ENCODE assay signal across 20 cellular contexts in genomic region chr4:174201898-174202297, GRCh38.
A peak's percentile ranks its signal among the peaks of the same experiment; 100 is the strongest.
DNase-seq lines count a peak whose midpoint lies in the region; ATAC-seq and TF ChIP-seq lines count a peak whose summit lies in the region.
"Had no signal": no experiment of that assay in that cellular context is flagged by ENCODE, and none has a peak within 500 bp of the region (broad histone marks: within the 10 kb centered on the region; RNA-seq: fewer than 3 reads in every experiment).

No MANE protein-coding gene starts in this region.

- DNase-seq in DMS53 (lab: John Stamatoyannopoulos, UW) (peak; percentile 6), Kasumi-1 (lab: John Stamatoyannopoulos, UW) (peak; percentile 12 to 25), sigmoid colon (no peak), GOT3 (lab: John Stamatoyannopoulos, UW) (no peak), cardiac septum (ENCODE audit: low spot score) (no peak), nucleus accumbens (lab: John Stamatoyannopoulos, UW) (no peak)
- DNase-seq: DND-41, KG1, NCI-H1105, NCI-H2081 treated with DMSO at 0.1 percent for 48 hours, NCI-H446, NCI-H526 treated with DMSO at 0.1 percent for 48 hours, SHP77 treated with DMSO at 0.1 percent for 48 hours, T-cell had no signal

- no peak for TF ChIP-seq POLR2A in sigmoid colon (IDR thresholded peaks at IDR 0.05)

- ATAC-seq in SK-N-SH treated with all-trans-retinoic acid at 6 μM for 48 hours (peak; percentile 20), GM18907 (IDR thresholded peaks at IDR 0.05; ENCODE audit: unreplicated experiment) (no peak)
- ATAC-seq: GM23338, HepG2, T-cell had no signal

- no peak for TF ChIP-seq CTCF in sigmoid colon (IDR thresholded peaks at IDR 0.05)

- H3K27me3 ChIP-seq in sigmoid colon: no peaks in the 10 kb centered on the region

- no peak overlapping the region for H3K4me3 ChIP-seq in sigmoid colon
- H3K4me3 ChIP-seq: GM23338 had no signal

- TF ChIP-seq EP300 in sigmoid colon (IDR thresholded peaks at IDR 0.05): no peak

- H3K4me1 ChIP-seq in sigmoid colon: peaks cover 0 to 62% (median 17%) of the 10 kb centered on the region in 4 donors

- H3K9me3 ChIP-seq in sigmoid colon: no peaks in the 10 kb centered on the region

- no peaks in the 10 kb centered on the region for H3K36me3 ChIP-seq in sigmoid colon

- intact Hi-C loops in sigmoid colon (cut with DNase I) (no loop called here), cardiac septum (cut with DNase I) (no loop called here)

- peak overlapping the region in 3 of 4 donors; percentile 49 to 74 (median 70) for H3K27ac ChIP-seq in sigmoid colon
- H3K27ac ChIP-seq: HL-60, RWPE1 had no signal

- 33 to 54% methylated on average over 2 of the region's 2 CpGs for WGBS in sigmoid colon, 2 donors

TF ChIP-seq in SK-N-SH treated with all-trans-retinoic acid at 6 μM for 48 hours, 23 proteins besides CTCF, POLR2A, EP300 and RAD21:
- no peak for TF ChIP-seq RARB (CRISPR knock-in tag; IDR thresholded peaks at IDR 0.05)
- TF ChIP-seq, protein P1, sequence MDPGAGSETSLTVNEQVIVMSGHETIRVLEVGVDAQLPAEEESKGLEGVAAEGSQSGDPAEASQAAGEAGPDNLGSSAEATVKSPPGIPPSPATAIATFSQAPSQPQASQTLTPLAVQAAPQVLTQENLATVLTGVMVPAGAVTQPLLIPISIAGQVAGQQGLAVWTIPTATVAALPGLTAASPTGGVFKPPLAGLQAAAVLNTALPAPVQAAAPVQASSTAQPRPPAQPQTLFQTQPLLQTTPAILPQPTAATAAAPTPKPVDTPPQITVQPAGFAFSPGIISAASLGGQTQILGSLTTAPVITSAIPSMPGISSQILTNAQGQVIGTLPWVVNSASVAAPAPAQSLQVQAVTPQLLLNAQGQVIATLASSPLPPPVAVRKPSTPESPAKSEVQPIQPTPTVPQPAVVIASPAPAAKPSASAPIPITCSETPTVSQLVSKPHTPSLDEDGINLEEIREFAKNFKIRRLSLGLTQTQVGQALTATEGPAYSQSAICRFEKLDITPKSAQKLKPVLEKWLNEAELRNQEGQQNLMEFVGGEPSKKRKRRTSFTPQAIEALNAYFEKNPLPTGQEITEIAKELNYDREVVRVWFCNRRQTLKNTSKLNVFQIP (CRISPR knock-in tag; IDR thresholded peaks at IDR 0.05; ENCODE audit: borderline replicate concordance, low read depth): no peak
- no peak for TF ChIP-seq TSHZ2 (CRISPR knock-in tag; IDR thresholded peaks at IDR 0.05)
- no peak for TF ChIP-seq TCF4 (CRISPR knock-in tag; IDR thresholded peaks at IDR 0.05; ENCODE audit: borderline replicate concordance)
- TF ChIP-seq ZNF565 (CRISPR knock-in tag; conservative IDR thresholded peaks at IDR 0.05; ENCODE audit: low read depth): no peak
- no peak for TF ChIP-seq CSDC2 (CRISPR knock-in tag; IDR thresholded peaks at IDR 0.05)
- no peak for TF ChIP-seq OSR1 (CRISPR knock-in tag; IDR thresholded peaks at IDR 0.05)
- TF ChIP-seq, protein P2, sequence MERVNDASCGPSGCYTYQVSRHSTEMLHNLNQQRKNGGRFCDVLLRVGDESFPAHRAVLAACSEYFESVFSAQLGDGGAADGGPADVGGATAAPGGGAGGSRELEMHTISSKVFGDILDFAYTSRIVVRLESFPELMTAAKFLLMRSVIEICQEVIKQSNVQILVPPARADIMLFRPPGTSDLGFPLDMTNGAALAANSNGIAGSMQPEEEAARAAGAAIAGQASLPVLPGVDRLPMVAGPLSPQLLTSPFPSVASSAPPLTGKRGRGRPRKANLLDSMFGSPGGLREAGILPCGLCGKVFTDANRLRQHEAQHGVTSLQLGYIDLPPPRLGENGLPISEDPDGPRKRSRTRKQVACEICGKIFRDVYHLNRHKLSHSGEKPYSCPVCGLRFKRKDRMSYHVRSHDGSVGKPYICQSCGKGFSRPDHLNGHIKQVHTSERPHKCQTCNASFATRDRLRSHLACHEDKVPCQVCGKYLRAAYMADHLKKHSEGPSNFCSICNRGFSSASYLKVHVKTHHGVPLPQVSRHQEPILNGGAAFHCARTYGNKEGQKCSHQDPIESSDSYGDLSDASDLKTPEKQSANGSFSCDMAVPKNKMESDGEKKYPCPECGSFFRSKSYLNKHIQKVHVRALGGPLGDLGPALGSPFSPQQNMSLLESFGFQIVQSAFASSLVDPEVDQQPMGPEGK (CRISPR knock-in tag; IDR thresholded peaks at IDR 0.05; ENCODE audit: borderline replicate concordance): no peak
- TF ChIP-seq BACH2 (CRISPR knock-in tag; IDR thresholded peaks at IDR 0.05; ENCODE audit: borderline replicate concordance): no peak
- no peak for TF ChIP-seq CSRNP3 (CRISPR knock-in tag; IDR thresholded peaks at IDR 0.05)
- no peak for TF ChIP-seq ZC3H10 (CRISPR knock-in tag; IDR thresholded peaks at IDR 0.05)
- TF ChIP-seq SNAI2 (CRISPR knock-in tag; IDR thresholded peaks at IDR 0.05): no peak
- no peak for TF ChIP-seq ZFP3 (CRISPR knock-in tag; IDR thresholded peaks at IDR 0.05)
- no peak for TF ChIP-seq ZNF8 (CRISPR knock-in tag; IDR thresholded peaks at IDR 0.05)
- TF ChIP-seq ISL1 (CRISPR knock-in tag; IDR thresholded peaks at IDR 0.05): no peak
- TF ChIP-seq ARNTL (CRISPR knock-in tag; IDR thresholded peaks at IDR 0.05; ENCODE audit: borderline replicate concordance, low read depth): no peak

Comparison
In these comparisons a context has a peak if more than half of its experiments do, and no peak if none do; other contexts are left out.
1. DNase-seq: peak in DMS53 (single experiment) and Kasumi-1 (2 of 2); none in sigmoid colon (single experiment), GOT3 (single experiment), cardiac septum (single experiment) and nucleus accumbens (0 of 56).